1 cellular context compared by ENCODE assay signal in the genomic region with DNA sequence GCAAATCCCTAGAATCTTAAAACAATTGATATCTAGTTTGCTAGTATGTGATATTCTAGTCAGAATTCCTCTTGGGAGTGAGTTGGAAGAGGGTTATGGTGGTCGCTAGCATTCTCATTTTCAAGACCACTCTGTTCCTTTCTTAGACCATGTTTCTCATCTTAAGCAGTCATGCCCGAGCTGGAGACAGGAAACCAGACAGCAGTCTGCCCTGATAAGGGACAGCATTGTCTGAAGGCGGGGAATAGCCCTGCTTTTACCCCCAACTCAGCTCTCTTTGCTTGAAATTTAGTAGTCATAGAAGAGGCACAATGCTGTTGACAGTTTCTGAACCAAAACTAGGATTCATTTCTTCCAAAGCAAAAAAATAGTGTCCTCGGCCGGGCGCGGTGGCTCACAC.
TF ChIP-seq lines count a peak whose summit lies in the region.

No MANE protein-coding gene starts in this region.

TF ChIP-seq in endothelial cell of umbilical vein, 7 proteins besides CTCF, POLR2A, EP300 and RAD21:
- TF ChIP-seq EZH2 (IDR thresholded peaks at IDR 0.05; ENCODE audit: borderline replicate concordance, low read depth, low read length, severe bottlenecking) (no peak), GATA2 (IDR thresholded peaks at IDR 0.05; ENCODE audit: insufficient read depth, insufficient read length, low read depth, low read length) (peak; percentile 77)
